8 cellular contexts compared by ENCODE assay signal in the genomic region with DNA sequence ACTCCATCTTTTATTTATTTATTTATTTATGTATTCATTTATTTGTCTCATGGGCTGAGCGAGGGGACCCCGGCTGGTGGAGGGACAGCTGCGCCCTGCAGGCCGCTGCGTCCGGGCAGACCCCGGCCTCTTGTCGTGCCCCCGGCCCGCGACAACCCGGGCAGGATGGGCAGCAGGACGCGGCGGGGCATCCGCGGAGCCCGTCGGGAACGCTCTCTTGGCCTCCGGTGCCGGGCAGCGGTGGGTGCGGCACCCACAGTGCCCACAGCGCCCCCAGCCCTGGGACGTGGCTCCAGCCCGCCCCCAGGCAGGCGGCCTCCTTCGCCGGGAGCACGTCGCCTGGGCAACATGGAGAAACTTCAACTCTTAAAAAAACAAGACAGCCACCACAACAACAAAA. TPM values are rescaled to one million over a fixed set of nuclear protein-coding genes. Genes with fewer than 3 reads are reported as not detected.
"Had no signal": no experiment of that assay in that cellular context is flagged by ENCODE, and none has a peak within 500 bp of the region (broad histone marks: within the 10 kb centered on the region; RNA-seq: fewer than 3 reads in every experiment).

No MANE protein-coding gene starts in this region.

RNA-seq across cellular contexts. Expression of gene RNU1-3, which starts 8.5 kb away (rescaled TPM):
- total RNA-seq: right atrium auricular region had no signal
- polyA plus RNA-seq: heart left ventricle, neural cell, ovary, sigmoid colon, small intestine, spleen, stomach had no signal
